In genomic region chr2:215951558-215951957, GRCh38 we compare ENCODE assay signal across 24 cellular contexts.
A peak's percentile ranks its signal among the peaks of the same experiment; 100 is the strongest.
DNase-seq lines count a peak whose midpoint lies in the region; ATAC-seq, FAIRE-seq and TF ChIP-seq lines count a peak whose summit lies in the region.
"Had no signal": no experiment of that assay in that cellular context is flagged by ENCODE, and none has a peak within 500 bp of the region (broad histone marks: within the 10 kb centered on the region; RNA-seq: fewer than 3 reads in every experiment).

No MANE protein-coding gene starts in this region.

- ATAC-seq in HepG2 (peak; percentile 32), right lobe of liver (no peak), memory B cell (ENCODE audit: low read depth) (no peak), HG03457 (IDR thresholded peaks at IDR 0.05; ENCODE audit: unreplicated experiment) (no peak), HG02840 (IDR thresholded peaks at IDR 0.05; ENCODE audit: low FRiP score, unreplicated experiment) (no peak)
- no peak for ATAC-seq in central memory CD8-positive, alpha-beta T cell (replicated peaks; ENCODE audit: extremely low read depth, poor library complexity, severe bottlenecking)
- ATAC-seq: HCT116 had no signal

- no peak overlapping the region for H3K9ac ChIP-seq in HepG2 (ENCODE audit: insufficient read depth, low read depth, low read length)
- H3K9ac ChIP-seq: BLaER1, GM23248 had no signal

- TF ChIP-seq CTCF in HepG2 (CRISPR knock-in tag; IDR thresholded peaks at IDR 0.05) (no peak), right lobe of liver (IDR thresholded peaks at IDR 0.05) (no peak), testis (IDR thresholded peaks at IDR 0.05) (no peak)

- POLR2A ChIA-PET in HepG2 (lab: Yijun Ruan, JAX) = no interaction called here

- in situ Hi-C loops in HepG2 (cut with HindIII; ENCODE audit: extremely low pct_ligation_motif_present, low pct_unique_long_range_greater_than_20kb) = loop anchor here (5.0 kb wide), 1 partner anchor 61 kb away; the partner anchor contains the start of gene MREG

- no peaks in the 10 kb centered on the region for H3K9me3 Mint-ChIP-seq in central memory CD8-positive, alpha-beta T cell
- no peaks in the 10 kb centered on the region for H3K9me3 Mint-ChIP-seq in memory B cell
- H3K9me3 Mint-ChIP-seq: CD4-positive, CD25-positive, alpha-beta regulatory T cell; CD8-positive, alpha-beta memory T cell; H9 had no signal

- H3K4me3 Mint-ChIP-seq in central memory CD8-positive, alpha-beta T cell = no peak overlapping the region
- H3K4me3 Mint-ChIP-seq in memory B cell = no peak overlapping the region
- H3K4me3 Mint-ChIP-seq: B cell; CD4-positive, CD25-positive, alpha-beta regulatory T cell; CD8-positive, alpha-beta memory T cell; H9 had no signal

- no peaks in the 10 kb centered on the region for H3K4me1 Mint-ChIP-seq in central memory CD8-positive, alpha-beta T cell
- peaks cover 2% of the 10 kb centered on the region for H3K4me1 Mint-ChIP-seq in memory B cell
- H3K4me1 Mint-ChIP-seq: B cell; CD8-positive, alpha-beta memory T cell had no signal

- intact Hi-C loops in HepG2 (cut with micrococcal nuclease; ENCODE audit: unreplicated experiment) (no loop called here), right lobe of liver (cut with DNase I) (loop anchor here in 1 of 2 donors (10.0 kb wide), 1 partner anchor 63 kb away; the partner anchor contains the start of gene MREG), testis (cut with DNase I; ENCODE audit: low total_unique reads) (loop anchor here (10.0 kb wide), 1 partner anchor 63 kb away; the partner anchor contains the start of gene MREG)

- no peaks in the 10 kb centered on the region for H3K27me3 Mint-ChIP-seq in central memory CD8-positive, alpha-beta T cell
- H3K27me3 Mint-ChIP-seq in memory B cell = no peaks in the 10 kb centered on the region
- H3K27me3 Mint-ChIP-seq: B cell; CD4-positive, CD25-positive, alpha-beta regulatory T cell; CD8-positive, alpha-beta memory T cell had no signal

- H3K27ac Mint-ChIP-seq in central memory CD8-positive, alpha-beta T cell (ENCODE audit: low read depth) = peak overlapping the region; percentile 26
- H3K27ac Mint-ChIP-seq in memory B cell = peak overlapping the region; percentile 6
- H3K27ac Mint-ChIP-seq: B cell had no signal

- peak; percentile 76 for DNase-seq in HepG2 (ENCODE audit: low spot score)
- no peak for DNase-seq in right lobe of liver
- no peak for DNase-seq in central memory CD8-positive, alpha-beta T cell (ENCODE audit: low spot score in 2 of 2)
- DNase-seq in memory B cell (ENCODE audit: low spot score in 2 of 2) = no peak
- DNase-seq in testis = peak; percentile 51
- no peak for DNase-seq in H54 (ENCODE audit: insufficient read length, low spot score)
- DNase-seq: CD4-positive, CD25-positive, alpha-beta regulatory T cell; CD8-positive, alpha-beta memory T cell; DMS 273 treated with DMSO at 0.1 percent for 48 hours; DMS79; EL; GDM1; GM23248; H9 had no signal

- WGBS in HepG2 (ENCODE audit: low lambda C conversion rate) = 18% methylated on average over 3 of the region's 3 CpGs
- WGBS in right lobe of liver (ENCODE audit: insufficient coverage, low coverage, low lambda C conversion rate, missing lambda C conversion rate) = 43% methylated on average over 2 of the region's 3 CpGs
- WGBS in testis, 2 donors = 42 to 59% methylated on average over 3 of the region's 3 CpGs

- H3K36me3 ChIP-seq in HepG2 (replicated peaks in 1 of 2; ENCODE audit: control insufficient read depth in 1 of 2, insufficient read depth in 2 of 2, low read length in 2 of 2) (peaks cover 0 to 6% of the 10 kb centered on the region in 2 experiments; a peak in 4 of 5 replicates), right lobe of liver (peaks cover 0 to 5% (median 0%) of the 10 kb centered on the region in 4 donors), testis (ENCODE audit: low read depth, missing control alignments) (no peaks in the 10 kb centered on the region)
- H3K36me3 ChIP-seq: BLaER1 had no signal

- H4K20me1 ChIP-seq in HepG2 (ENCODE audit: insufficient read depth, low read length) = no peaks in the 10 kb centered on the region
- H4K20me1 ChIP-seq: BLaER1 had no signal

- FAIRE-seq in HepG2 (lab: Jason Lieb, UNC) (peak; percentile 26), H54 (lab: Jason Lieb, UNC) (no peak)
- FAIRE-seq: D721Med, GM12878, H1 had no signal

- TF ChIP-seq POLR2A in HepG2 (IDR thresholded peaks at IDR 0.05; ENCODE audit: insufficient read depth in 1 of 2, low read depth in 2 of 2, low read length in 2 of 2) = no peak
- TF ChIP-seq POLR2A in right lobe of liver (IDR thresholded peaks at IDR 0.05) = no peak
- no peak for TF ChIP-seq POLR2A in testis (IDR thresholded peaks at IDR 0.05)
- no peak for TF ChIP-seq POLR2A in H54 (IDR thresholded peaks at IDR 0.05; ENCODE audit: low read depth, low read length)

- CTCF ChIA-PET in HepG2 (lab: Yijun Ruan, JAX; ENCODE audit: low intra/inter-chr PET ratio, low total read pairs) = interaction anchor here (3.3 kb wide), 1 partner anchor 71 kb away, joined by 41 read pairs; no protein-coding TSS in a partner anchor

- H3K4me3 ChIP-seq in HepG2 (replicated peaks in 1 of 3; ENCODE audit: insufficient read depth in 1 of 3, low read depth in 2 of 3, low read length in 3 of 3) (no peak overlapping the region), right lobe of liver (no peak overlapping the region), testis (no peak overlapping the region)
- H3K4me3 ChIP-seq: BLaER1, GM12878, GM23248 had no signal

- H3K36me3 Mint-ChIP-seq in central memory CD8-positive, alpha-beta T cell (ENCODE audit: insufficient read depth) = peaks cover 7% of the 10 kb centered on the region
- peaks cover 12% of the 10 kb centered on the region for H3K36me3 Mint-ChIP-seq in memory B cell

- H3K9me3 ChIP-seq in HepG2 (ENCODE audit: low read length) (no peaks in the 10 kb centered on the region), right lobe of liver (no peaks in the 10 kb centered on the region), testis (no peaks in the 10 kb centered on the region)
- H3K9me3 ChIP-seq: BLaER1 had no signal

- 0 out of 2 replicates have a peak overlapping the region, but pooled peaks have one; percentile 6 for H3K4me2 ChIP-seq in HepG2 (ENCODE audit: low read depth, low read length)
- H3K4me2 ChIP-seq: BLaER1 had no signal

- H3K27me3 ChIP-seq in HepG2 (ENCODE audit: control insufficient read depth in 1 of 2, insufficient read depth in 2 of 2, low read length in 2 of 2) (no peaks in the 10 kb centered on the region), right lobe of liver (no peaks in the 10 kb centered on the region), testis (no peaks in the 10 kb centered on the region)
- H3K27me3 ChIP-seq: BLaER1 had no signal

- TF ChIP-seq EP300 in HepG2 (IDR thresholded peaks at IDR 0.05; ENCODE audit: low read depth in 2 of 2, low read length in 2 of 2) (peak in 1 of 2 experiments; percentile 75; a peak in 1 of 4 replicates), HepG2 (CRISPR knock-in tag; IDR thresholded peaks at IDR 0.05; ENCODE audit: borderline replicate concordance) (peak; percentile 33; the same call in 1 of the 2 replicates)

- no peaks in the 10 kb centered on the region for H3K79me2 ChIP-seq in HepG2 (ENCODE audit: insufficient read depth, low read length)

- H3K4me1 ChIP-seq in HepG2 (ENCODE audit: insufficient read depth, low read length) (peaks cover 24% of the 10 kb centered on the region), right lobe of liver (peaks cover 0 to 27% (median 0%) of the 10 kb centered on the region in 4 donors), testis (no peaks in the 10 kb centered on the region)
- H3K4me1 ChIP-seq: BLaER1 had no signal

- H3K27ac ChIP-seq in HepG2 (ENCODE audit: extremely low read length, insufficient read depth, low read length) (no peak overlapping the region), right lobe of liver (no peak overlapping the region), testis (no peak overlapping the region)
- H3K27ac ChIP-seq: 22Rv1, BLaER1, C4-2B, GM23248 had no signal

- TF ChIP-seq RAD21 in HepG2 (CRISPR knock-in tag; IDR thresholded peaks at IDR 0.05) = no peak

- no peak overlapping the region for H2AFZ ChIP-seq in HepG2 (ENCODE audit: low read length)
- H2AFZ ChIP-seq: GM23248 had no signal

- no TSS peak for BruUV-seq in HepG2 (replicated peaks; lab: Mats Ljungman, UMichigan)

TF ChIP-seq in HepG2, 621 proteins besides CTCF, POLR2A, EP300 and RAD21 (continues in another document):
- TF ChIP-seq, protein P1, sequence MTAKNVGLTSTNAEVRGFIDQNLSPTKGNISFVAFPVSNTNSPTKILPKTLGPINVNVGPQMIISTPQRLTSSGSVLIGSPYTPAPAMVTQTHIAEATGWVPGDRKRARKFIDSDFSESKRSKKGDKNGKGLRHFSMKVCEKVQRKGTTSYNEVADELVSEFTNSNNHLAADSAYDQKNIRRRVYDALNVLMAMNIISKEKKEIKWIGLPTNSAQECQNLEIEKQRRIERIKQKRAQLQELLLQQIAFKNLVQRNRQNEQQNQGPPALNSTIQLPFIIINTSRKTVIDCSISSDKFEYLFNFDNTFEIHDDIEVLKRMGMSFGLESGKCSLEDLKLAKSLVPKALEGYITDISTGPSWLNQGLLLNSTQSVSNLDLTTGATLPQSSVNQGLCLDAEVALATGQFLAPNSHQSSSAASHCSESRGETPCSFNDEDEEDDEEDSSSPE (CRISPR knock-in tag; IDR thresholded peaks at IDR 0.05) = no peak
- no peak for TF ChIP-seq MLLT10 (CRISPR knock-in tag; IDR thresholded peaks at IDR 0.05)
- no peak for TF ChIP-seq MTF2 (CRISPR knock-in tag; IDR thresholded peaks at IDR 0.05; ENCODE audit: borderline replicate concordance)
- TF ChIP-seq WIZ (CRISPR knock-in tag; IDR thresholded peaks at IDR 0.05) = no peak
- no peak for TF ChIP-seq TEAD3 (CRISPR knock-in tag; optimal IDR thresholded peaks at IDR 0.05; ENCODE audit: borderline replicate concordance)
- TF ChIP-seq ZNF34 (CRISPR knock-in tag; IDR thresholded peaks at IDR 0.05; ENCODE audit: borderline replicate concordance) = no peak
- TF ChIP-seq CEBPG (CRISPR knock-in tag; IDR thresholded peaks at IDR 0.05) = 0 out of 2 replicates have a peak, but pooled peaks have one; percentile 3
- TF ChIP-seq HOXD1 (CRISPR knock-in tag; IDR thresholded peaks at IDR 0.05) = no peak
- TF ChIP-seq ZNF235 (CRISPR knock-in tag; IDR thresholded peaks at IDR 0.05; ENCODE audit: borderline replicate concordance) = no peak
- no peak for TF ChIP-seq ZFP37 (CRISPR knock-in tag; IDR thresholded peaks at IDR 0.05; ENCODE audit: borderline replicate concordance)
- no peak for TF ChIP-seq ZFP1 (CRISPR knock-in tag; IDR thresholded peaks at IDR 0.05)
- peak; percentile 73 for TF ChIP-seq ISL2 (CRISPR knock-in tag; IDR thresholded peaks at IDR 0.05)
- no peak for TF ChIP-seq ZNF180 (CRISPR knock-in tag; IDR thresholded peaks at IDR 0.05; ENCODE audit: borderline replicate concordance, low read depth)
- no peak for TF ChIP-seq RBAK (CRISPR knock-in tag; IDR thresholded peaks at IDR 0.05)
- TF ChIP-seq, protein P2, sequence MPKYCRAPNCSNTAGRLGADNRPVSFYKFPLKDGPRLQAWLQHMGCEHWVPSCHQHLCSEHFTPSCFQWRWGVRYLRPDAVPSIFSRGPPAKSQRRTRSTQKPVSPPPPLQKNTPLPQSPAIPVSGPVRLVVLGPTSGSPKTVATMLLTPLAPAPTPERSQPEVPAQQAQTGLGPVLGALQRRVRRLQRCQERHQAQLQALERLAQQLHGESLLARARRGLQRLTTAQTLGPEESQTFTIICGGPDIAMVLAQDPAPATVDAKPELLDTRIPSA (CRISPR knock-in tag; IDR thresholded peaks at IDR 0.05; ENCODE audit: borderline replicate concordance) = no peak

Comparison
In these comparisons a context has a peak if more than half of its experiments do, and no peak if none do; other contexts are left out.
1. DNase-seq: peak in HepG2 (single experiment) and testis (single experiment); none in right lobe of liver (0 of 3), central memory CD8-positive, alpha-beta T cell (0 of 2), memory B cell (0 of 2) and H54 (single experiment).